In genomic region chr9:87359958-87360601, GRCh38 we compare ENCODE assay signal across 12 cellular contexts.
A peak's percentile ranks its signal among the peaks of the same experiment; 100 is the strongest.
DNase-seq lines count a peak whose midpoint lies in the region; ATAC-seq and TF ChIP-seq lines count a peak whose summit lies in the region.
"Had no signal": no experiment of that assay in that cellular context is flagged by ENCODE, and none has a peak within 500 bp of the region (broad histone marks: within the 10 kb centered on the region; RNA-seq: fewer than 3 reads in every experiment).

No MANE protein-coding gene starts in this region.

- H3K23ac ChIP-seq in neuronal stem cell (ENCODE audit: low read depth, low read length, poor library complexity): no peak overlapping the region

- H3K4me1 ChIP-seq in body of pancreas: peaks cover 13% of the 10 kb centered on the region
- no peaks in the 10 kb centered on the region for H3K4me1 ChIP-seq in liver (ENCODE audit: control insufficient read depth in 4 of 4, insufficient read depth in 4 of 4, low read length in 3 of 4)
- no peaks in the 10 kb centered on the region for H3K4me1 ChIP-seq in neuronal stem cell (ENCODE audit: control insufficient read depth in 2 of 2, insufficient read depth in 1 of 2, low read depth in 1 of 2, low read length in 2 of 2)
- no peaks in the 10 kb centered on the region for H3K4me1 ChIP-seq in PC-9 (replicated peaks; ENCODE audit: insufficient read depth)
- H3K4me1 ChIP-seq in esophagus squamous epithelium: no peaks in the 10 kb centered on the region

- TF ChIP-seq POLR2A in body of pancreas (IDR thresholded peaks at IDR 0.05) (no peak), esophagus squamous epithelium (IDR thresholded peaks at IDR 0.05) (no peak)

- H2BK120ac ChIP-seq in neuronal stem cell (ENCODE audit: low read depth, low read length): no peak overlapping the region

- no peak overlapping the region for H2BK12ac ChIP-seq in neuronal stem cell (ENCODE audit: low read length)

- no peaks in the 10 kb centered on the region for H3K27me3 ChIP-seq in body of pancreas
- H3K27me3 ChIP-seq in liver (ENCODE audit: control insufficient read depth in 4 of 4, insufficient read depth in 4 of 4, low read length in 3 of 4): no peaks in the 10 kb centered on the region
- no peaks in the 10 kb centered on the region for H3K27me3 ChIP-seq in neuronal stem cell (ENCODE audit: control insufficient read depth in 3 of 3, insufficient read depth in 3 of 3, low read depth in 1 of 3, low read length in 3 of 3)
- no peaks in the 10 kb centered on the region for H3K27me3 ChIP-seq in PC-9 (ENCODE audit: insufficient read depth, low read depth)
- no peaks in the 10 kb centered on the region for H3K27me3 ChIP-seq in esophagus squamous epithelium

- BruUV-seq in PC-9 (replicated peaks; lab: Mats Ljungman, UMichigan): no TSS peak

- DNase-seq in body of pancreas: peak in 3 of 4 donors; percentile 40 to 50 (median 44)
- DNase-seq in neuronal stem cell (ENCODE audit: low spot score): no peak
- DNase-seq in PC-9: no peak
- no peak for DNase-seq in esophagus squamous epithelium (lab: John Stamatoyannopoulos, UW)
- DNase-seq in NCI-H2107 treated with DMSO at 0.1 percent for 48 hours (lab: John Stamatoyannopoulos, UW; ENCODE audit: unreplicated experiment): no peak
- DNase-seq: C1 segment of cervical spinal cord; CD4-positive, alpha-beta memory T cell; DMS79; GM23248 had no signal

- H3K36me3 ChIP-seq in body of pancreas (replicated peaks in 1 of 2; ENCODE audit: insufficient read depth in 1 of 2, low read depth in 2 of 2): no peaks in the 10 kb centered on the region
- no peaks in the 10 kb centered on the region for H3K36me3 ChIP-seq in liver (ENCODE audit: control insufficient read depth in 4 of 4, insufficient read depth in 3 of 4, low read depth in 1 of 4, low read length in 3 of 4)
- H3K36me3 ChIP-seq in neuronal stem cell (replicated peaks in 1 of 2; ENCODE audit: control insufficient read depth in 2 of 2, insufficient read depth in 2 of 2, low read length in 2 of 2): no peaks in the 10 kb centered on the region
- no peaks in the 10 kb centered on the region for H3K36me3 ChIP-seq in PC-9 (ENCODE audit: low read depth)
- no peaks in the 10 kb centered on the region for H3K36me3 ChIP-seq in esophagus squamous epithelium

- peak; percentile 93 for ATAC-seq in body of pancreas
- no peak for ATAC-seq in HG03108 (IDR thresholded peaks at IDR 0.05; ENCODE audit: unreplicated experiment)
- ATAC-seq: GM12878 had no signal

- H3K9me2 ChIP-seq in PC-9 (ENCODE audit: insufficient read depth): no peaks in the 10 kb centered on the region; the same call in 1 of the 2 replicates

- H2BK15ac ChIP-seq in neuronal stem cell (ENCODE audit: low read length): no peak overlapping the region

- no peak overlapping the region for H3K4ac ChIP-seq in neuronal stem cell (ENCODE audit: low read length)

- H3K4me2 ChIP-seq in neuronal stem cell (ENCODE audit: insufficient read depth, low read length, poor library complexity, severe bottlenecking) (no peak overlapping the region), PC-9 (no peak overlapping the region)

- peak in 1 of 2 donors; percentile 44 for TF ChIP-seq RAD21 in liver (IDR thresholded peaks at IDR 0.05)

- no peaks in the 10 kb centered on the region for H3F3A ChIP-seq in PC-9 (ENCODE audit: insufficient read depth, low read depth)

- POLR2A ChIA-PET in PC-9 (lab: Charles Lee; ENCODE audit: unreplicated experiment): no interaction called here

- H3K9ac ChIP-seq in liver (ENCODE audit: low read depth in 1 of 2, low read length in 2 of 2) (no peak overlapping the region), neuronal stem cell (ENCODE audit: low read depth, low read length, poor library complexity) (peak overlapping the region; percentile 24)
- H3K9ac ChIP-seq: GM23248 had no signal

- no peak overlapping the region for H3K14ac ChIP-seq in neuronal stem cell (ENCODE audit: low read length)

- peaks cover 0 to 5% (median 0%) of the 10 kb centered on the region in 3 donors for H3K9me3 ChIP-seq in body of pancreas
- no peaks in the 10 kb centered on the region for H3K9me3 ChIP-seq in liver (ENCODE audit: control insufficient read depth in 4 of 4, low read length in 3 of 4)
- H3K9me3 ChIP-seq in neuronal stem cell (replicated peaks in 1 of 2; ENCODE audit: control insufficient read depth in 2 of 2, insufficient read depth in 1 of 2, low read depth in 1 of 2, low read length in 2 of 2): peaks cover 0 to 2% of the 10 kb centered on the region in 2 donors
- peaks cover 8% of the 10 kb centered on the region for H3K9me3 ChIP-seq in PC-9 (ENCODE audit: insufficient read depth, low read depth)
- no peaks in the 10 kb centered on the region for H3K9me3 ChIP-seq in esophagus squamous epithelium

- no peak overlapping the region for H4K91ac ChIP-seq in neuronal stem cell (ENCODE audit: low read depth, low read length, poor library complexity)

- H3K27ac ChIP-seq in body of pancreas: no peak overlapping the region
- H3K27ac ChIP-seq in liver (ENCODE audit: low read depth in 1 of 2, low read length in 2 of 2): no peak overlapping the region
- H3K27ac ChIP-seq in neuronal stem cell (replicated peaks; ENCODE audit: low read length): no peak overlapping the region
- H3K27ac ChIP-seq in PC-9: no peak overlapping the region
- no peak overlapping the region for H3K27ac ChIP-seq in esophagus squamous epithelium
- H3K27ac ChIP-seq: GM23248 had no signal

- TF ChIP-seq CTCF in body of pancreas (IDR thresholded peaks at IDR 0.05) (no peak), liver (IDR thresholded peaks at IDR 0.05; ENCODE audit: low read depth, low read length, missing input control) (no peak), PC-9 (conservative IDR thresholded peaks at IDR 0.05) (no peak), esophagus squamous epithelium (IDR thresholded peaks at IDR 0.05) (no peak)

- H3K79me1 ChIP-seq in neuronal stem cell (ENCODE audit: low read depth, low read length): no peaks in the 10 kb centered on the region

- H4K8ac ChIP-seq in neuronal stem cell (ENCODE audit: low read depth, low read length): no peak overlapping the region

- 38 to 52% methylated on average over 3 of the region's 3 CpGs for WGBS in body of pancreas, 2 donors
- 59% methylated on average over 3 of the region's 3 CpGs for WGBS in liver
- WGBS in neuronal stem cell (ENCODE audit: extremely low coverage in 2 of 2, insufficient read length in 2 of 2, insufficient replicate concordance in 1 of 2), 2 donors: no CpG with 5 or more reads among the region's 3 CpGs
- 45 to 55% methylated on average over 3 of the region's 3 CpGs for WGBS in esophagus squamous epithelium, 2 donors

- no peaks in the 10 kb centered on the region for H4K20me1 ChIP-seq in PC-9 (ENCODE audit: insufficient read depth)

- CTCF ChIA-PET in PC-9 (lab: Charles Lee): no interaction called here

- no peak overlapping the region for H2AK5ac ChIP-seq in neuronal stem cell (ENCODE audit: low read depth, low read length)

- H3K79me2 ChIP-seq in PC-9 (ENCODE audit: low read depth): no peaks in the 10 kb centered on the region

- intact Hi-C loops in body of pancreas (cut with DNase I) (no loop called here), PC-9 (cut with micrococcal nuclease; ENCODE audit: unreplicated experiment) (no loop called here), esophagus squamous epithelium (cut with DNase I) (no loop called here)

- no peak overlapping the region for H2AFZ ChIP-seq in neuronal stem cell (ENCODE audit: low read length)
- H2AFZ ChIP-seq in PC-9: no peak overlapping the region
- H2AFZ ChIP-seq: GM23248 had no signal

- H2BK5ac ChIP-seq in neuronal stem cell (ENCODE audit: low read length): no peak overlapping the region

- H3K4me3 ChIP-seq in body of pancreas (no peak overlapping the region), liver (ENCODE audit: low read depth in 1 of 3, low read length in 3 of 3) (no peak overlapping the region), neuronal stem cell (ENCODE audit: low read length in 2 of 2) (no peak overlapping the region), PC-9 (no peak overlapping the region), esophagus squamous epithelium (no peak overlapping the region)
- H3K4me3 ChIP-seq: GM12878, GM23248 had no signal

- no peak overlapping the region for H3K18ac ChIP-seq in neuronal stem cell (ENCODE audit: low read length)

TF ChIP-seq in liver, 16 proteins besides CTCF, POLR2A, EP300 and RAD21:
- TF ChIP-seq RXRA (IDR thresholded peaks at IDR 0.05) (peak; percentile 23 to 42), GABPA (IDR thresholded peaks at IDR 0.05 in 1 of 2, conservative IDR thresholded peaks at IDR 0.05 in 1 of 2) (no peak), HNF4A (conservative IDR thresholded peaks at IDR 0.05) (peak in 1 of 2 donors; percentile 22)

Comparison
In these comparisons a context has a peak if more than half of its experiments do, and no peak if none do; other contexts are left out.
1. DNase-seq: peak in body of pancreas (3 of 4); none in neuronal stem cell (single experiment), PC-9 (0 of 2), esophagus squamous epithelium (single experiment) and NCI-H2107 treated with DMSO at 0.1 percent for 48 hours (single experiment).